In the genomic region with DNA sequence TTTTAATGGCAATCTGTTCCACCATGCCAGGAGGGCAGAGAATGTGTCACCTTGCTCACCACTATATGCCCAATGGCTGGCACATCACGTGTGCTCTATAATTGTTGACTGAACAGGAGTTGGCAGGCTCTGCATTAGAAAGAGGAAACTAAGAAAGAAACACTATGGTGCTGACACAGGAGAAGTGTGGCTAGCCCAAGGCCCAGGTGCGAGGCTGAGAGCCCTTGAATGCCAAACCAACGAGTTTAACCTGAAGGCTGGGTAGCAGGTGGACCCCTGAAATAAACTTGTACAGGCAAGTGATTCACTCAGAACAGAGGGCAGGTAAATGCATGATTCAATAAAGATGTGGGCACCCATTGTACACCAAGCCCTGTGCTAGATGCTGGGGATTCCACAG, we compare ENCODE assay signal across 11 cellular contexts. TPM values are rescaled to one million over a fixed set of nuclear protein-coding genes. Genes with fewer than 3 reads are reported as not detected.
DNase-seq lines count a peak whose midpoint lies in the region; ATAC-seq, FAIRE-seq and TF ChIP-seq lines count a peak whose summit lies in the region.
"Had no signal": no experiment of that assay in that cellular context is flagged by ENCODE, and none has a peak within 500 bp of the region (broad histone marks: within the 10 kb centered on the region; RNA-seq: fewer than 3 reads in every experiment).

No MANE protein-coding gene starts in this region.

- TF ChIP-seq RAD21 in GM12878 (IDR thresholded peaks at IDR 0.05; ENCODE audit: insufficient read depth, low read depth, low read length), result no peak

- H3K9ac ChIP-seq in GM12878 (ENCODE audit: control insufficient read depth, insufficient read depth, low read length) (no peak overlapping the region), neural progenitor cell (no peak overlapping the region)

- H3K27me3 ChIP-seq in GM12878 (replicated peaks in 1 of 2; ENCODE audit: control insufficient read depth in 2 of 2, insufficient read depth in 2 of 2, low read length in 1 of 2), result no peaks in the 10 kb centered on the region
- peaks cover 3% of the 10 kb centered on the region for H3K27me3 ChIP-seq in neural progenitor cell
- H3K27me3 ChIP-seq: tibial nerve had no signal

- no peak for TF ChIP-seq POLR2A in GM12878 (IDR thresholded peaks at IDR 0.05; ENCODE audit: low read depth, low read length)

- H3K4me2 ChIP-seq in GM12878 (ENCODE audit: control insufficient read depth, insufficient read depth), result no peak overlapping the region; the same call in 1 of the 2 replicates
- H3K4me2 ChIP-seq in neural progenitor cell, result peak overlapping the region; percentile 1

- no peak for FAIRE-seq in GM12878 (lab: Jason Lieb, UNC)

- H3K4me1 ChIP-seq in GM12878 (ENCODE audit: control insufficient read depth, insufficient read depth, low read length) (peaks cover 8% of the 10 kb centered on the region), neural progenitor cell (peaks cover 7% of the 10 kb centered on the region)

- H3K4me1 Mint-ChIP-seq in activated CD4-positive, alpha-beta T cell treated with anti-CD3 and anti-CD28 coated beads, Interleukin-2, amount 10 ng/mL, durations not matched to agents 24 days and 14 days, result peaks cover 45% of the 10 kb centered on the region
- H3K4me1 Mint-ChIP-seq in neural progenitor cell, result peaks cover 20% of the 10 kb centered on the region

- peak overlapping the region; percentile 73 for H3K27ac Mint-ChIP-seq in activated CD4-positive, alpha-beta T cell treated with anti-CD3 and anti-CD28 coated beads, Interleukin-2, amount 10 ng/mL, durations not matched to agents 24 days and 14 days
- H3K27ac Mint-ChIP-seq in neural progenitor cell, result no peak overlapping the region

- 0 out of 2 replicates have a peak overlapping the region, but pooled peaks have one; percentile 93 for H3K4me3 ChIP-seq in GM12878
- no peak overlapping the region for H3K4me3 ChIP-seq in neural progenitor cell
- H3K4me3 ChIP-seq: tibial nerve had no signal

- WGBS in GM12878 (ENCODE audit: insufficient coverage, insufficient replicate concordance, low lambda C conversion rate, missing lambda C conversion rate), result 63% methylated on average over 3 of the region's 3 CpGs

- peak; percentile 53 for DNase-seq in activated CD4-positive, alpha-beta T cell treated with anti-CD3 and anti-CD28 coated beads, Interleukin-2, amount 10 ng/mL, durations not matched to agents 24 days and 14 days
- DNase-seq in activated CD4-positive, alpha-beta T cell treated with anti-CD3 and anti-CD28 coated beads, Interleukin-2, amount 50 U/mL, for 1 hour, result no peak
- DNase-seq in NCI-H2029 treated with DMSO at 0.1 percent for 48 hours (lab: John Stamatoyannopoulos, UW), result peak; percentile 42
- no peak for DNase-seq in GM12878 (ENCODE audit: low read depth, low spot score)
- DNase-seq in neural progenitor cell (ENCODE audit: low spot score), result no peak
- no peak for DNase-seq in superior temporal gyrus (ENCODE audit: extremely low spot score)
- DNase-seq: activated gamma-delta T cell treated with Interleukin-2 at 50 U/mL for 16 hours, MV-4-11 had no signal

- peaks cover 4 to 9% of the 10 kb centered on the region in 2 experiments; a peak in 2 of 4 replicates for H3K36me3 ChIP-seq in GM12878 (ENCODE audit: control insufficient read depth in 2 of 2, insufficient read depth in 2 of 2, low read length in 1 of 2)
- no peaks in the 10 kb centered on the region for H3K36me3 ChIP-seq in neural progenitor cell

- no peak for TF ChIP-seq CTCF in GM12878 (IDR thresholded peaks at IDR 0.05 in 2 of 3, conservative IDR thresholded peaks at IDR 0.05 in 1 of 3; ENCODE audit: control insufficient read depth in 2 of 3, extremely low read depth in 1 of 3, insufficient read depth in 1 of 3, low read depth in 3 of 3, low read length in 3 of 3)
- no peak for TF ChIP-seq CTCF in neural progenitor cell (IDR thresholded peaks at IDR 0.05)

- TF ChIP-seq EP300 in GM12878 (IDR thresholded peaks at IDR 0.05; ENCODE audit: borderline replicate concordance in 1 of 2, control insufficient read depth in 1 of 2, low read depth in 2 of 2, low read length in 2 of 2), result no peak

- H3F3A ChIP-seq in neural progenitor cell (ENCODE audit: low read depth), result peaks cover 12% of the 10 kb centered on the region

- H2AFZ ChIP-seq in GM12878 (ENCODE audit: control insufficient read depth, low read depth, low read length), result no peak overlapping the region; the same call in 1 of the 2 replicates
- H2AFZ ChIP-seq in neural progenitor cell (replicated peaks), result no peak overlapping the region

- CTCF ChIA-PET in GM12878 (lab: Yijun Ruan, JAX), result interaction anchor here (0.7 to 1.4 kb wide), 2 partner anchors 57 to 225 kb away, joined by 3 read pairs; partner anchors contain the start of gene LSM3

- no TSS peak for BruUV-seq in GM12878 (replicated peaks; lab: Mats Ljungman, UMichigan)

- no peak for ATAC-seq in GM12878
- ATAC-seq in HG03159 (IDR thresholded peaks at IDR 0.05; ENCODE audit: unreplicated experiment), result no peak
- no peak for ATAC-seq in GM18511 (IDR thresholded peaks at IDR 0.05; ENCODE audit: unreplicated experiment)

- SMC1A ChIA-PET in GM12878 (lab: Charles Lee; ENCODE audit: uncharacterized antibody, unreplicated experiment), result no interaction called here

- peak overlapping the region; percentile 98 for H3K4me3 Mint-ChIP-seq in activated CD4-positive, alpha-beta T cell treated with anti-CD3 and anti-CD28 coated beads, Interleukin-2, amount 10 ng/mL, durations not matched to agents 24 days and 14 days
- H3K4me3 Mint-ChIP-seq in neural progenitor cell, result peak overlapping the region; percentile 7

- no peaks in the 10 kb centered on the region for H3K9me3 Mint-ChIP-seq in activated CD4-positive, alpha-beta T cell treated with anti-CD3 and anti-CD28 coated beads, Interleukin-2, amount 10 ng/mL, durations not matched to agents 24 days and 14 days
- H3K9me3 Mint-ChIP-seq in neural progenitor cell, result no peaks in the 10 kb centered on the region

- H3K27ac ChIP-seq in GM12878 (ENCODE audit: control insufficient read depth, insufficient read depth) (no peak overlapping the region), neural progenitor cell (no peak overlapping the region)
- H3K27ac ChIP-seq: tibial nerve had no signal

- intact Hi-C loops in activated CD4-positive, alpha-beta T cell treated with anti-CD3 and anti-CD28 coated beads, Interleukin-2, amount 10 ng/mL, durations not matched to agents 24 days and 14 days (cut with micrococcal nuclease), result loop anchor here (5.0 to 10.0 kb wide), 3 partner anchors 825 to 1458 kb away; partner anchors contain the start of genes NR2C2, RAF1 and RPL32
- intact Hi-C loops in GM12878 (cut with micrococcal nuclease; ENCODE audit: unreplicated experiment), result loop anchor here (5.0 kb wide), 1 partner anchor 225 kb away; no protein-coding TSS in a partner anchor

- peaks cover 43% of the 10 kb centered on the region for H3K79me2 ChIP-seq in GM12878 (ENCODE audit: control insufficient read depth, insufficient read depth, low read length)
- H3K79me2 ChIP-seq in neural progenitor cell (ENCODE audit: low read depth), result peaks cover 17% of the 10 kb centered on the region

- no peaks in the 10 kb centered on the region; the same call in 1 of the 2 replicates for H4K20me1 ChIP-seq in GM12878 (ENCODE audit: control insufficient read depth, insufficient read depth)
- H4K20me1 ChIP-seq in neural progenitor cell (ENCODE audit: low read depth), result peaks cover 18% of the 10 kb centered on the region

- POLR2A ChIA-PET in GM12878 (lab: Charles Lee), result interaction anchor here (3.0 kb wide), 1 partner anchor 53 kb away, joined by 13 read pairs; no protein-coding TSS in a partner anchor

- in situ Hi-C loops in GM12878 (cut with MboI), result no loop called here

- H3K36me3 Mint-ChIP-seq in activated CD4-positive, alpha-beta T cell treated with anti-CD3 and anti-CD28 coated beads, Interleukin-2, amount 10 ng/mL, durations not matched to agents 24 days and 14 days (ENCODE audit: low read depth), result peaks cover 34% of the 10 kb centered on the region
- H3K36me3 Mint-ChIP-seq in neural progenitor cell, result peaks cover 14% of the 10 kb centered on the region

- H3K27me3 Mint-ChIP-seq in activated CD4-positive, alpha-beta T cell treated with anti-CD3 and anti-CD28 coated beads, Interleukin-2, amount 10 ng/mL, durations not matched to agents 24 days and 14 days, result no peaks in the 10 kb centered on the region
- no peaks in the 10 kb centered on the region for H3K27me3 Mint-ChIP-seq in neural progenitor cell (ENCODE audit: insufficient read depth, low read depth)

- RAD21 ChIA-PET in GM12878 (lab: Charles Lee; ENCODE audit: unreplicated experiment), result interaction anchor here (3.6 kb wide), 1 partner anchor 56 kb away, joined by 27 read pairs; the partner anchor contains the start of genes LSM3 and XPC

- H3K9me3 ChIP-seq in GM12878 (replicated peaks; ENCODE audit: control insufficient read depth, insufficient read depth, low read length) (no peaks in the 10 kb centered on the region), neural progenitor cell (ENCODE audit: low read depth) (no peaks in the 10 kb centered on the region)
- H3K9me3 ChIP-seq: tibial nerve had no signal

RNA-seq across cellular contexts. Expression of gene CHCHD4, which starts 2.4 kb away (rescaled TPM):
- 27.7 and 29.6 TPM in 2 replicates for total RNA-seq in activated CD4-positive, alpha-beta T cell treated with anti-CD3 and anti-CD28 coated beads, Interleukin-2, amount 10 ng/mL, durations not matched to agents 24 days and 14 days
- 2.3 and 3.3 TPM in 2 replicates for total RNA-seq in GM12878 (2013; cell fraction: nucleolus; rRNA removed)
- total RNA-seq in GM12878 (2014; rRNA removed) (22.4 and 27.0 TPM in 2 replicates), GM12878 (2014; rRNA removed; fragmentation: Illumina TruSeq; extraction: Trizol) (24.4 and 24.6 TPM in 2 replicates), GM12878 (2021) (20.1 and 21.0 TPM in 2 replicates), neural progenitor cell (ENCODE audit: low replicate concordance) (7.6 and 9.2 TPM in 2 replicates)
- 6.0 TPM for polyA plus RNA-seq in GM12878 (2011; ENCODE audit: low read depth)
- polyA plus RNA-seq in GM12878 (2011; rRNA removed) (22.9 and 28.8 TPM in 2 replicates), GM12878 (2014; fragmentation: Illumina TruSeq; extraction: Trizol) (34.9 and 38.4 TPM in 2 replicates), GM12878 (2014; fragmentation: Nextera tagmentation; extraction: Ambion mirVana) (10 to 100 TPM; 37.9 to 46.8 TPM), GM12878 (2014; rRNA removed) (25.3 and 26.0 TPM in 2 replicates), GM12878 (2016; fragmentation: Nextera tagmentation; extraction: Ambion mirVana) (10 to 100 TPM; 31.9 to 36.4 TPM)
- 15.1 and 17.8 TPM in 2 replicates for polyA plus RNA-seq in GM12878 (2011; cell fraction: cytosol; rRNA removed)
- polyA plus RNA-seq in GM12878 (2011; cell fraction: nucleus; rRNA removed), result 9.3 and 10.0 TPM in 2 replicates
- polyA plus RNA-seq in GM12878 (2012), result 7.6 and 9.5 TPM in 2 replicates
- 13.3 and 13.8 TPM in 2 replicates for polyA minus RNA-seq in GM12878 (2011; rRNA and poly(A)+ RNA removed)
- polyA minus RNA-seq in GM12878 (2011; cell fraction: cytosol; rRNA and poly(A)+ RNA removed), result 3.6 and 4.5 TPM in 2 replicates
- polyA minus RNA-seq in GM12878 (2011; cell fraction: nucleus; rRNA and poly(A)+ RNA removed), result 2.3 and 3.8 TPM in 2 replicates

RNA-seq across cellular contexts. Expression of gene TMEM43, which starts 2.6 kb away (rescaled TPM):
- 38.7 and 39.4 TPM in 2 replicates for total RNA-seq in activated CD4-positive, alpha-beta T cell treated with anti-CD3 and anti-CD28 coated beads, Interleukin-2, amount 10 ng/mL, durations not matched to agents 24 days and 14 days
- total RNA-seq in GM12878 (2013; cell fraction: nucleolus; rRNA removed), result 42.4 and 44.7 TPM in 2 replicates
- total RNA-seq in GM12878 (2014; rRNA removed) (23.0 and 25.0 TPM in 2 replicates), GM12878 (2014; rRNA removed; fragmentation: Illumina TruSeq; extraction: Trizol) (15.4 and 15.7 TPM in 2 replicates), GM12878 (2021) (18.0 and 18.7 TPM in 2 replicates), neural progenitor cell (ENCODE audit: low replicate concordance) (19.7 and 22.0 TPM in 2 replicates)
- polyA plus RNA-seq in GM12878 (2011; ENCODE audit: low read depth), result 16.0 TPM
- polyA plus RNA-seq in GM12878 (2011; rRNA removed) (29.9 and 33.0 TPM in 2 replicates), GM12878 (2014; fragmentation: Illumina TruSeq; extraction: Trizol) (16.9 and 17.5 TPM in 2 replicates), GM12878 (2014; fragmentation: Nextera tagmentation; extraction: Ambion mirVana) (1 to 10 TPM; 7.2 to 7.6 TPM), GM12878 (2014; rRNA removed) (17.1 and 18.3 TPM in 2 replicates), GM12878 (2016; fragmentation: Nextera tagmentation; extraction: Ambion mirVana) (10 to 100 TPM; 22.3 to 24.4 TPM)
- 32.7 and 35.3 TPM in 2 replicates for polyA plus RNA-seq in GM12878 (2011; cell fraction: cytosol; rRNA removed)
- polyA plus RNA-seq in GM12878 (2011; cell fraction: nucleus; rRNA removed), result 51.6 and 60.7 TPM in 2 replicates
- 20.2 and 24.7 TPM in 2 replicates for polyA plus RNA-seq in GM12878 (2012)
- 25.4 and 32.7 TPM in 2 replicates for polyA minus RNA-seq in GM12878 (2011; rRNA and poly(A)+ RNA removed)
- polyA minus RNA-seq in GM12878 (2011; cell fraction: cytosol; rRNA and poly(A)+ RNA removed), result 9.8 and 12.2 TPM in 2 replicates
- 8.2 and 12.2 TPM in 2 replicates for polyA minus RNA-seq in GM12878 (2011; cell fraction: nucleus; rRNA and poly(A)+ RNA removed)

RNA-seq across cellular contexts. Expression of gene XPC, which starts 56.1 kb away (rescaled TPM):
- total RNA-seq in activated CD4-positive, alpha-beta T cell treated with anti-CD3 and anti-CD28 coated beads, Interleukin-2, amount 10 ng/mL, durations not matched to agents 24 days and 14 days, result 29.7 and 32.3 TPM in 2 replicates
- 61.0 and 69.0 TPM in 2 replicates for total RNA-seq in GM12878 (2013; cell fraction: nucleolus; rRNA removed)
- total RNA-seq in GM12878 (2014; rRNA removed) (30.2 and 32.9 TPM in 2 replicates), GM12878 (2014; rRNA removed; fragmentation: Illumina TruSeq; extraction: Trizol) (27.9 and 29.5 TPM in 2 replicates), GM12878 (2021) (32.9 and 35.1 TPM in 2 replicates), neural progenitor cell (ENCODE audit: low replicate concordance) (33.4 and 44.1 TPM in 2 replicates)
- polyA plus RNA-seq in GM12878 (2011; ENCODE audit: low read depth), result 20.3 TPM
- polyA plus RNA-seq in GM12878 (2011; rRNA removed) (19.2 and 27.7 TPM in 2 replicates), GM12878 (2014; fragmentation: Illumina TruSeq; extraction: Trizol) (31.5 and 36.3 TPM in 2 replicates), GM12878 (2014; fragmentation: Nextera tagmentation; extraction: Ambion mirVana) (1 to 10 TPM; 4.0 to 6.1 TPM), GM12878 (2014; rRNA removed) (25.8 and 28.1 TPM in 2 replicates), GM12878 (2016; fragmentation: Nextera tagmentation; extraction: Ambion mirVana) (10 to 100 TPM; 45.7 to 48.3 TPM)
- polyA plus RNA-seq in GM12878 (2011; cell fraction: cytosol; rRNA removed), result 19.1 and 21.0 TPM in 2 replicates
- polyA plus RNA-seq in GM12878 (2011; cell fraction: nucleus; rRNA removed), result 80.0 and 91.2 TPM in 2 replicates
- 23.5 and 29.0 TPM in 2 replicates for polyA plus RNA-seq in GM12878 (2012)
- polyA minus RNA-seq in GM12878 (2011; rRNA and poly(A)+ RNA removed), result 30.3 and 31.2 TPM in 2 replicates
- 12.4 and 13.0 TPM in 2 replicates for polyA minus RNA-seq in GM12878 (2011; cell fraction: cytosol; rRNA and poly(A)+ RNA removed)
- polyA minus RNA-seq in GM12878 (2011; cell fraction: nucleus; rRNA and poly(A)+ RNA removed), result 33.9 and 45.0 TPM in 2 replicates

RNA-seq across cellular contexts. Expression of gene LSM3, which starts 56.3 kb away (rescaled TPM):
- total RNA-seq in activated CD4-positive, alpha-beta T cell treated with anti-CD3 and anti-CD28 coated beads, Interleukin-2, amount 10 ng/mL, durations not matched to agents 24 days and 14 days, result 17.4 and 18.0 TPM in 2 replicates
- 7.5 and 7.9 TPM in 2 replicates for total RNA-seq in GM12878 (2013; cell fraction: nucleolus; rRNA removed)
- total RNA-seq in GM12878 (2014; rRNA removed), result 15.5 and 17.1 TPM in 2 replicates
- total RNA-seq in GM12878 (2014; rRNA removed; fragmentation: Illumina TruSeq; extraction: Trizol), result 26.8 and 30.5 TPM in 2 replicates
- 16.0 and 18.3 TPM in 2 replicates for total RNA-seq in GM12878 (2021)
- 10.9 TPM for polyA plus RNA-seq in GM12878 (2011; ENCODE audit: low read depth)
- polyA plus RNA-seq in GM12878 (2011; rRNA removed), result 25.2 and 44.6 TPM in 2 replicates
- 5.2 and 5.9 TPM in 2 replicates for polyA plus RNA-seq in GM12878 (2011; cell fraction: cytosol; rRNA removed)
- polyA plus RNA-seq in GM12878 (2011; cell fraction: nucleus; rRNA removed), result 5.4 and 6.0 TPM in 2 replicates
- polyA plus RNA-seq in GM12878 (2012), result 17.9 and 22.1 TPM in 2 replicates
- 27.8 and 33.8 TPM in 2 replicates for polyA plus RNA-seq in GM12878 (2014; fragmentation: Illumina TruSeq; extraction: Trizol)
- polyA plus RNA-seq in GM12878 (2014; fragmentation: Nextera tagmentation; extraction: Ambion mirVana), result 100 to 1,000 TPM in 1 of 2 experiments, 10 to 100 TPM in 1; 98.1 to 111 TPM
- 20.0 and 23.9 TPM in 2 replicates for polyA plus RNA-seq in GM12878 (2014; rRNA removed)
- polyA plus RNA-seq in GM12878 (2016; fragmentation: Nextera tagmentation; extraction: Ambion mirVana), result 10 to 100 TPM; 79.6 to 85.3 TPM
- polyA minus RNA-seq in GM12878 (2011; rRNA and poly(A)+ RNA removed), result 2.9 and 3.2 TPM in 2 replicates
- polyA minus RNA-seq in GM12878 (2011; cell fraction: cytosol; rRNA and poly(A)+ RNA removed), result 1.8 and 2.1 TPM in 2 replicates
- 2.7 and 5.9 TPM in 2 replicates for polyA minus RNA-seq in GM12878 (2011; cell fraction: nucleus; rRNA and poly(A)+ RNA removed)
- 20.9 and 36.2 TPM in 2 replicates for total RNA-seq in neural progenitor cell (ENCODE audit: low replicate concordance)

Comparison
In these comparisons a context has a peak if more than half of its experiments do, and no peak if none do; other contexts are left out.
1. DNase-seq: peak in activated CD4-positive, alpha-beta T cell treated with anti-CD3 and anti-CD28 coated beads, Interleukin-2, amount 10 ng/mL, durations not matched to agents 24 days and 14 days (single experiment) and NCI-H2029 treated with DMSO at 0.1 percent for 48 hours (single experiment); none in activated CD4-positive, alpha-beta T cell treated with anti-CD3 and anti-CD28 coated beads, Interleukin-2, amount 50 U/mL, for 1 hour (single experiment), GM12878 (single experiment), neural progenitor cell (single experiment) and superior temporal gyrus (single experiment).